ENCODE assay signal across 1 cellular context in the genomic region with DNA sequence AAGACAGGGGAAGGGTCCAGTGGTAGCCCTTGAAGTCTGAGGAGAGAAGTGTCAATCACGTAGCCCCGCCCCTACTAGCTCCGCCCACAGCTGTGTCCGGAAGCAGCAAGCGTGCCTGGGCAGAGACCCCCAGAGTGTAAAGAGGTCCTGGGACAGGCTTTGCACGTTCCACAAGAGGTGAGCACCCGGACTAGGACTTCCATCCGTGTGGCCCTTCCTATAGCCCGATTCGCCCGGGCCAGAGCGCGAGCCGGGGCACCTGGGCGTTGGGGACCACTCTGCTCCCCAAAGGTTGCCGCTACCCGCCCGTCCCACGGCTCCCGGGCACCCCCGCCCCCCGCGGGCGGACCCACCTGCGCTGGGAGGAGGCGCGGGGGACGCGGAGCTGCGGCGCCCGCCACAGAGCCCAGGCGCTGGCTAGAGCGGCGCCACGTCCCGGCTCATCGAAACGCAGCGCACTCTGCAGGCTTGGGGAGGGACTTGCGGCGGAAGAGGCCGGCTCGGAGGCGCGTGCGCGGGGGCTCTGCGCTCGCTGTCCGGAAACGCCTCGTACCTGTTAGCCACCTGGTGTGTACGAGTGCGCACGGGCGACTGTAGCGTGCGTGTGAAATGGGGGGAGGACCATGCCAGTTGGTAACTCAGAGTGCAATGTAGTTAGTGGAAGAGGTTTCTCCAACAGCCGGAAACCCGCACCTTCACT.
TF ChIP-seq lines count a peak whose summit lies in the region.

Gene RABGGTA (minus strand): TSS at position 464 of the 700 bp plus-strand sequence. CDS start 482 bp downstream, outside the sequence.

TF ChIP-seq in HCT116, 20 proteins besides CTCF, POLR2A, EP300 and RAD21 (continued from another document):
- peak; percentile 34 for TF ChIP-seq ZBTB33 (IDR thresholded peaks at IDR 0.05; ENCODE audit: extremely low read depth, insufficient replicate concordance, low read length)
